ENCODE assay signal across 19 cellular contexts in the genomic region with DNA sequence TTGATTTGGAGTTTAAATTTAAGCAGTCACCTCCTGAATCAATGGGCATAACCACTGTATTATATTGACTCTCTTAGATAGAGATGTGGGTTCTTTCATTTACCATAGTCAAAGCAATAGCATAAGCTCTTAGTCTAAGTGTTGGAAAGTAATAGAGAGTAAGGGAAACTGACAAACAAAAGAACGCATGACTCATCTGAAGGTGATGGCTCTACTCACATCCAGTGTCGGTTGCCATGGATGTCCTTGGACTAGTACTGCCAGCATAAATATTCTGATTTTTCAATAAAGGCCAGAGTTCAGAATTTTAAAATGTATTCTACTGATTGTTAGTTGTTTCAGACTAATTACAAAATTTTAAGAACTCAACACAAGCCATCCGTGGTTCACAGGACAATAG.
A peak's percentile ranks its signal among the peaks of the same experiment; 100 is the strongest.
DNase-seq lines count a peak whose midpoint lies in the region; ATAC-seq, FAIRE-seq and TF ChIP-seq lines count a peak whose summit lies in the region.
"Had no signal": no experiment of that assay in that cellular context is flagged by ENCODE, and none has a peak within 500 bp of the region (broad histone marks: within the 10 kb centered on the region; RNA-seq: fewer than 3 reads in every experiment).

No MANE protein-coding gene starts in this region.

- FAIRE-seq in D721Med (lab: Jason Lieb, UNC) (peak; percentile 16), bronchial epithelial cell (lab: Jason Lieb, UNC) (no peak)
- FAIRE-seq: H1 had no signal

- no peak overlapping the region for H3K27ac ChIP-seq in body of pancreas
- H3K27ac ChIP-seq: HL-60 had no signal

- DNase-seq in D721Med (ENCODE audit: insufficient read length, low spot score) (no peak), M059J (ENCODE audit: low read depth) (peak; percentile 55), bronchial epithelial cell (ENCODE audit: low read depth) (peak; percentile 39), iris pigment epithelial cell (ENCODE audit: low read depth) (peak; percentile 42), body of pancreas (no peak)
- DNase-seq in activated naive CD4-positive, alpha-beta T cell (lab: John Stamatoyannopoulos, UW): no peak
- DNase-seq: ACHN; BE2C; C1 segment of cervical spinal cord; CD4-positive, CD25-positive, alpha-beta regulatory T cell; CD8-positive, alpha-beta memory T cell; COR-L47; DMS79 treated with DMSO at 0.1 percent for 48 hours; GF-D8; H9 had no signal

- 57 to 81% methylated on average over 3 of the region's 3 CpGs for WGBS in body of pancreas, 2 donors

- H3K27me3 ChIP-seq in bronchial epithelial cell (ENCODE audit: control insufficient read depth, insufficient read depth, low read length) (no peaks in the 10 kb centered on the region), body of pancreas (no peaks in the 10 kb centered on the region)
- H3K27me3 ChIP-seq: BE2C had no signal

- no peak for TF ChIP-seq POLR2A in body of pancreas (IDR thresholded peaks at IDR 0.05)

- H3K4me1 ChIP-seq in body of pancreas: no peaks in the 10 kb centered on the region

- no peaks in the 10 kb centered on the region for H3K36me3 ChIP-seq in bronchial epithelial cell (ENCODE audit: control insufficient read depth, insufficient read depth, low read length)
- no peaks in the 10 kb centered on the region for H3K36me3 ChIP-seq in body of pancreas (replicated peaks in 1 of 2; ENCODE audit: insufficient read depth in 1 of 2, low read depth in 2 of 2)
- H3K36me3 ChIP-seq: BE2C had no signal

- no peak for TF ChIP-seq CTCF in D721Med (IDR thresholded peaks at IDR 0.05; ENCODE audit: insufficient read depth, missing control alignments)
- no peak for TF ChIP-seq CTCF in bronchial epithelial cell (IDR thresholded peaks at IDR 0.05; ENCODE audit: insufficient read depth, low read length, severe bottlenecking)
- TF ChIP-seq CTCF in body of pancreas (IDR thresholded peaks at IDR 0.05): no peak

- no peak for ATAC-seq in GM19455 (IDR thresholded peaks at IDR 0.05; ENCODE audit: unreplicated experiment)
- no peak for ATAC-seq in GM18517 (IDR thresholded peaks at IDR 0.05; ENCODE audit: unreplicated experiment)
- no peak for ATAC-seq in body of pancreas

- no peaks in the 10 kb centered on the region for H3K9me3 ChIP-seq in body of pancreas
- H3K9me3 ChIP-seq: BE2C had no signal

- H3K4me3 ChIP-seq in bronchial epithelial cell (ENCODE audit: low read depth, low read length): no peak overlapping the region
- no peak overlapping the region for H3K4me3 ChIP-seq in body of pancreas

- intact Hi-C loops in body of pancreas (cut with DNase I): no loop called here

Comparison
In these comparisons a context has a peak if more than half of its experiments do, and no peak if none do; other contexts are left out.
1. DNase-seq: peak in M059J (single experiment), bronchial epithelial cell (single experiment) and iris pigment epithelial cell (single experiment); none in D721Med (single experiment), body of pancreas (0 of 4) and activated naive CD4-positive, alpha-beta T cell (0 of 4).